11 cellular contexts compared by ENCODE assay signal in genomic region chr6:3753228-3753795, GRCh38. TPM values are rescaled to one million over a fixed set of nuclear protein-coding genes. Genes with fewer than 3 reads are reported as not detected.
DNase-seq lines count a peak whose midpoint lies in the region; ATAC-seq, FAIRE-seq and TF ChIP-seq lines count a peak whose summit lies in the region.
"Had no signal": no experiment of that assay in that cellular context is flagged by ENCODE, and none has a peak within 500 bp of the region (broad histone marks: within the 10 kb centered on the region; RNA-seq: fewer than 3 reads in every experiment).

No MANE protein-coding gene starts in this region.

- peak overlapping the region; percentile 7 for H4K8ac ChIP-seq in trophoblast cell (ENCODE audit: low read depth, low read length)

- BruUV-seq in PC-9 (replicated peaks; lab: Mats Ljungman, UMichigan) = TSS peak; percentile 59
- BruUV-seq in endothelial cell of umbilical vein (replicated peaks; lab: Mats Ljungman, UMichigan) = TSS peak; percentile 42

- peaks cover 7% of the 10 kb centered on the region; the same call in 1 of the 2 replicates for H3F3A ChIP-seq in PC-9 (ENCODE audit: insufficient read depth, low read depth)

- H3K14ac ChIP-seq in trophoblast cell (ENCODE audit: low read length) = no peak overlapping the region

- H3K79me2 ChIP-seq in PC-9 (ENCODE audit: low read depth) (peaks cover 19% of the 10 kb centered on the region), endothelial cell of umbilical vein (ENCODE audit: control insufficient read depth, insufficient read depth, low read length) (peaks cover 35% of the 10 kb centered on the region), trophoblast cell (ENCODE audit: control insufficient read depth, insufficient read depth, low read length, poor library complexity) (peaks cover 17% of the 10 kb centered on the region)

- H3K36me3 Mint-ChIP-seq in CD8-positive, alpha-beta T cell = no peaks in the 10 kb centered on the region
- H3K36me3 Mint-ChIP-seq: activated naive CD8-positive, alpha-beta T cell treated with anti-CD3 and anti-CD28 coated beads, Interleukin-2, amount 10 ng/mL, durations not matched to agents 7 days and 5 days had no signal

- TF ChIP-seq POLR2A in endothelial cell of umbilical vein (IDR thresholded peaks at IDR 0.05; ENCODE audit: low read depth, low read length) = peak; percentile 62

- POLR2A ChIA-PET in CD8-positive, alpha-beta T cell (lab: Charles Lee) = interaction anchor here (0.5 kb wide), 1 partner anchor 325 kb away, joined by 3 read pairs; no protein-coding TSS in a partner anchor
- POLR2A ChIA-PET in PC-9 (lab: Charles Lee; ENCODE audit: unreplicated experiment) = no interaction called here
- POLR2A ChIA-PET in endothelial cell of umbilical vein (lab: Charles Lee) = interaction anchor here (1.1 to 1.3 kb wide), 3 partner anchors 43 to 472 kb away, joined by 3 to 7 read pairs (median 6); no protein-coding TSS in a partner anchor

- TF ChIP-seq CTCF in CD8-positive, alpha-beta T cell (IDR thresholded peaks at IDR 0.05) = no peak
- no peak for TF ChIP-seq CTCF in PC-9 (conservative IDR thresholded peaks at IDR 0.05)
- no peak for TF ChIP-seq CTCF in endothelial cell of umbilical vein (IDR thresholded peaks at IDR 0.05; ENCODE audit: extremely low read depth in 1 of 2, insufficient read depth in 1 of 2, low read depth in 1 of 2, low read length in 2 of 2)
- no peak for TF ChIP-seq CTCF in GM20000 (IDR thresholded peaks at IDR 0.05; ENCODE audit: extremely low read depth, missing control alignments)

- CTCF ChIA-PET in CD8-positive, alpha-beta T cell (lab: Charles Lee) = interaction anchor here (1.6 to 2.4 kb wide), 2 partner anchors 21 to 225 kb away, joined by 6 to 10 read pairs; no protein-coding TSS in a partner anchor
- CTCF ChIA-PET in PC-9 (lab: Charles Lee) = interaction anchor here (0.6 kb wide), 1 partner anchor 322 kb away, joined by 6 read pairs; no protein-coding TSS in a partner anchor
- CTCF ChIA-PET in endothelial cell of umbilical vein (lab: Charles Lee) = interaction anchor here (1.4 to 1.8 kb wide), 7 partner anchors 72 to 225 kb away, joined by 5 to 13 read pairs (median 7); partner anchors contain the start of gene FAM50B

- no peak overlapping the region for H3K4me3 ChIP-seq in CD8-positive, alpha-beta T cell (ENCODE audit: low read depth, low read length)
- no peak overlapping the region for H3K4me3 ChIP-seq in PC-9
- H3K4me3 ChIP-seq in endothelial cell of umbilical vein (replicated peaks in 1 of 3; ENCODE audit: insufficient read depth in 1 of 3, low read depth in 1 of 3, low read length in 3 of 3) = peak overlapping the region in 1 of 3 experiments; percentile 53
- H3K4me3 ChIP-seq in trophoblast cell (ENCODE audit: low read depth, low read length) = no peak overlapping the region

- no peak overlapping the region for H4K12ac ChIP-seq in trophoblast cell (ENCODE audit: low read depth, low read length)

- H4K20me1 ChIP-seq in PC-9 (ENCODE audit: insufficient read depth) (peaks cover 3% of the 10 kb centered on the region; the same call in 1 of the 2 replicates), endothelial cell of umbilical vein (replicated peaks; ENCODE audit: control insufficient read depth, extremely low read depth, insufficient read depth, low read length) (no peaks in the 10 kb centered on the region)

- H3K27ac ChIP-seq in CD8-positive, alpha-beta T cell (ENCODE audit: low read depth, low read length) = no peak overlapping the region
- no peak overlapping the region for H3K27ac ChIP-seq in PC-9
- H3K27ac ChIP-seq in endothelial cell of umbilical vein (ENCODE audit: insufficient read depth, low read depth, low read length) = peak overlapping the region; percentile 99
- peak overlapping the region; percentile 96 for H3K27ac ChIP-seq in trophoblast cell (ENCODE audit: low read depth, low read length)

- no peak overlapping the region for H3K27ac Mint-ChIP-seq in CD8-positive, alpha-beta T cell
- H3K27ac Mint-ChIP-seq: activated naive CD8-positive, alpha-beta T cell treated with anti-CD3 and anti-CD28 coated beads, Interleukin-2, amount 10 ng/mL, durations not matched to agents 7 days and 5 days had no signal

- WGBS in trophoblast cell (ENCODE audit: extremely low coverage, insufficient coverage, insufficient read length) = no CpG with 5 or more reads among the region's 9 CpGs

- H2BK120ac ChIP-seq in trophoblast cell (ENCODE audit: insufficient read depth, low read length, poor library complexity) = no peak overlapping the region

- peaks cover 36% of the 10 kb centered on the region for H3K79me1 ChIP-seq in trophoblast cell (ENCODE audit: low read length)

- peaks cover 22% of the 10 kb centered on the region for H3K27me3 ChIP-seq in CD8-positive, alpha-beta T cell (ENCODE audit: insufficient read depth, low read length)
- no peaks in the 10 kb centered on the region for H3K27me3 ChIP-seq in PC-9 (ENCODE audit: insufficient read depth, low read depth)
- H3K27me3 ChIP-seq in endothelial cell of umbilical vein (ENCODE audit: control insufficient read depth in 2 of 2, insufficient read depth in 2 of 2, low read length in 2 of 2) = no peaks in the 10 kb centered on the region
- no peaks in the 10 kb centered on the region for H3K27me3 ChIP-seq in trophoblast cell (ENCODE audit: insufficient read depth, low read length)

- intact Hi-C loops in CD8-positive, alpha-beta T cell (cut with DNase I, micrococcal nuclease) = no loop called here
- intact Hi-C loops in PC-9 (cut with micrococcal nuclease; ENCODE audit: unreplicated experiment) (no loop called here), endothelial cell of umbilical vein (cut with micrococcal nuclease) (loop anchor here (1.0 kb wide), 2 partner anchors 56 to 160 kb away; no protein-coding TSS in a partner anchor)

- H2BK12ac ChIP-seq in trophoblast cell (ENCODE audit: low read length) = no peak overlapping the region

- no peaks in the 10 kb centered on the region for H3K9me3 ChIP-seq in CD8-positive, alpha-beta T cell (ENCODE audit: low read length)
- no peaks in the 10 kb centered on the region for H3K9me3 ChIP-seq in PC-9 (ENCODE audit: insufficient read depth, low read depth)
- H3K9me3 ChIP-seq in endothelial cell of umbilical vein (replicated peaks; ENCODE audit: control insufficient read depth, insufficient read depth, low read length) = no peaks in the 10 kb centered on the region
- H3K9me3 ChIP-seq in trophoblast cell (ENCODE audit: insufficient read depth, low read depth, low read length) = no peaks in the 10 kb centered on the region

- dilution Hi-C loops in endothelial cell of umbilical vein (cut with MboI; ENCODE audit: extremely low pct_ligation_motif_present, low sequenced_read_pairs) = no loop called here

- H4K91ac ChIP-seq in trophoblast cell (ENCODE audit: low read depth, low read length) = peak overlapping the region; percentile 50

- no peak overlapping the region for H2BK5ac ChIP-seq in trophoblast cell (ENCODE audit: low read depth, low read length, poor library complexity)

- H3K23ac ChIP-seq in trophoblast cell (ENCODE audit: low read length) = no peak overlapping the region

- peaks cover 4% of the 10 kb centered on the region for H3K4me1 ChIP-seq in CD8-positive, alpha-beta T cell (ENCODE audit: insufficient read depth, low read length)
- H3K4me1 ChIP-seq in PC-9 (replicated peaks; ENCODE audit: insufficient read depth) (0 out of 2 replicates have a peak, but pooled peaks cover 5% of the 10 kb centered on the region), endothelial cell of umbilical vein (ENCODE audit: control insufficient read depth, extremely low read depth, insufficient read depth, low read length) (peaks cover 29% of the 10 kb centered on the region), trophoblast cell (ENCODE audit: control insufficient read depth in 1 of 2, insufficient read depth in 2 of 2, low read length in 2 of 2) (peaks cover 8 to 33% of the 10 kb centered on the region in 2 experiments)

- H2AFZ ChIP-seq in PC-9 (no peak overlapping the region), endothelial cell of umbilical vein (ENCODE audit: low read depth, low read length) (no peak overlapping the region), trophoblast cell (ENCODE audit: insufficient read depth, low read length, poor library complexity) (no peak overlapping the region)

- H3K36me3 ChIP-seq in CD8-positive, alpha-beta T cell (ENCODE audit: insufficient read depth, low read length) = no peaks in the 10 kb centered on the region
- no peaks in the 10 kb centered on the region for H3K36me3 ChIP-seq in PC-9 (ENCODE audit: low read depth)
- H3K36me3 ChIP-seq in endothelial cell of umbilical vein (ENCODE audit: control insufficient read depth in 2 of 2, extremely low read depth in 1 of 2, insufficient read depth in 2 of 2, low read length in 2 of 2) = no peaks in the 10 kb centered on the region
- no peaks in the 10 kb centered on the region for H3K36me3 ChIP-seq in trophoblast cell (ENCODE audit: control insufficient read depth in 1 of 2, insufficient read depth in 2 of 2, low read length in 2 of 2)

- ATAC-seq in CD8-positive, alpha-beta T cell = no peak
- no peak for ATAC-seq in HG02885 (IDR thresholded peaks at IDR 0.05; ENCODE audit: poor library complexity, unreplicated experiment)
- ATAC-seq in HG03039 (IDR thresholded peaks at IDR 0.05; ENCODE audit: unreplicated experiment) = no peak

- peaks cover 34% of the 10 kb centered on the region for H3K27me3 Mint-ChIP-seq in CD8-positive, alpha-beta T cell (ENCODE audit: low read depth)

- H3K4ac ChIP-seq in trophoblast cell (ENCODE audit: low read depth, low read length) = no peak overlapping the region

- H3K4me3 Mint-ChIP-seq in CD8-positive, alpha-beta T cell = peak overlapping the region; percentile 72

- H3K18ac ChIP-seq in trophoblast cell (ENCODE audit: low read length) = no peak overlapping the region

- no peaks in the 10 kb centered on the region for H3K9me1 ChIP-seq in endothelial cell of umbilical vein (replicated peaks; ENCODE audit: control insufficient read depth, extremely low read depth, insufficient read depth, low read length)

- no peaks in the 10 kb centered on the region for H3K9me2 ChIP-seq in PC-9 (ENCODE audit: insufficient read depth)

- DNase-seq in CD8-positive, alpha-beta T cell = no peak
- DNase-seq in PC-9 (no peak), endothelial cell of umbilical vein (ENCODE audit: low read depth, low spot score) (peak; percentile 93), trophoblast cell (no peak), GM20000 (ENCODE audit: low spot score) (no peak), hepatic stellate cell (ENCODE audit: low spot score) (no peak)
- DNase-seq: activated naive CD8-positive, alpha-beta T cell treated with anti-CD3 and anti-CD28 coated beads, Interleukin-2, amount 10 ng/mL, durations not matched to agents 7 days and 5 days; DMS 273 treated with DMSO at 0.1 percent for 48 hours had no signal

- H3K9me3 Mint-ChIP-seq in CD8-positive, alpha-beta T cell = no peaks in the 10 kb centered on the region
- H3K9me3 Mint-ChIP-seq: activated naive CD8-positive, alpha-beta T cell treated with anti-CD3 and anti-CD28 coated beads, Interleukin-2, amount 10 ng/mL, durations not matched to agents 7 days and 5 days had no signal

- FAIRE-seq in endothelial cell of umbilical vein (lab: Jason Lieb, UNC) = peak; percentile 100
- FAIRE-seq: islet of Langerhans had no signal

- H3K4me1 Mint-ChIP-seq in CD8-positive, alpha-beta T cell (ENCODE audit: low read depth) = peaks cover 9% of the 10 kb centered on the region
- H3K4me1 Mint-ChIP-seq: activated naive CD8-positive, alpha-beta T cell treated with anti-CD3 and anti-CD28 coated beads, Interleukin-2, amount 10 ng/mL, durations not matched to agents 7 days and 5 days had no signal

- H2AK5ac ChIP-seq in trophoblast cell (ENCODE audit: low read length) = peak overlapping the region; percentile 3

- H3K9ac ChIP-seq in endothelial cell of umbilical vein (replicated peaks; ENCODE audit: extremely low read depth, insufficient read depth, low read length) (peak overlapping the region; percentile 100), trophoblast cell (ENCODE audit: low read length) (no peak overlapping the region)

- H3K4me2 ChIP-seq in PC-9 (no peak overlapping the region), endothelial cell of umbilical vein (ENCODE audit: insufficient read depth, low read length) (peak overlapping the region; percentile 65), trophoblast cell (ENCODE audit: low read length) (no peak overlapping the region)

RNA-seq across cellular contexts. Expression of gene PXDC1, which starts 1.8 kb away (rescaled TPM):
- total RNA-seq in CD8-positive, alpha-beta T cell = under 1 TPM; 0.35 to 0.44 TPM
- 29.3 and 30.8 TPM in 2 replicates for total RNA-seq in PC-9 (2021)
- 119 and 121 TPM in 2 replicates for total RNA-seq in endothelial cell of umbilical vein
- polyA plus RNA-seq in endothelial cell of umbilical vein = 60.9 and 65.2 TPM in 2 replicates
- 42.0 and 51.0 TPM in 2 replicates for polyA plus RNA-seq in endothelial cell of umbilical vein (2011; cell fraction: cytosol; rRNA removed)
- polyA plus RNA-seq in endothelial cell of umbilical vein (2011; cell fraction: nucleus; rRNA removed) = 71.1 and 99.1 TPM in 2 replicates
- 82.1 and 86.7 TPM in 2 replicates for polyA plus RNA-seq in endothelial cell of umbilical vein (2012)
- polyA minus RNA-seq in endothelial cell of umbilical vein = 45.8 and 47.4 TPM in 2 replicates
- polyA minus RNA-seq in endothelial cell of umbilical vein (2011; cell fraction: cytosol; rRNA and poly(A)+ RNA removed) = 3.8 TPM
- polyA minus RNA-seq in endothelial cell of umbilical vein (2011; cell fraction: nucleus; rRNA and poly(A)+ RNA removed) = 26.0 and 56.3 TPM in 2 replicates
- polyA plus RNA-seq in trophoblast cell (2013) = 57.9 and 59.3 TPM in 2 replicates

Comparison
In these comparisons a context has a peak if more than half of its experiments do, and no peak if none do; other contexts are left out.
1. H3K27ac ChIP-seq: peak in endothelial cell of umbilical vein (single experiment) and trophoblast cell (single experiment); none in CD8-positive, alpha-beta T cell (single experiment) and PC-9 (single experiment).
2. RNA of gene PXDC1, which starts 1.8 kb away (total RNA-seq): 119 to 121 TPM in endothelial cell of umbilical vein and 29.3 to 30.8 TPM in PC-9; 0.35 to 0.44 TPM in CD8-positive, alpha-beta T cell; every median in the first group is over 10 times any median in the second.